Comparison of ENCODE assay signal across 28 cellular contexts in genomic region chr10:131173484-131174210, GRCh38.
"Had no signal": no experiment of that assay in that cellular context is flagged by ENCODE, and none has a peak within 500 bp of the region (broad histone marks: within the 10 kb centered on the region; RNA-seq: fewer than 3 reads in every experiment).

No MANE protein-coding gene starts in this region.

- H3K27me3 Mint-ChIP-seq: activated B cell treated with CpG ODN at 0.5 μM for 24 hours; activated CD8-positive, alpha-beta T cell treated with anti-CD3 and anti-CD28 coated beads for 36 hours; activated naive CD4-positive, alpha-beta T cell treated with anti-CD3 and anti-CD28 coated beads, Interleukin-2, amount 50 U/mL, for 24 hours; naive thymus-derived CD4-positive, alpha-beta T cell; T-cell had no signal

- FAIRE-seq: bronchial epithelial cell, colon had no signal

- H3K4me1 Mint-ChIP-seq: activated B cell treated with CpG ODN at 0.5 μM for 24 hours; activated naive CD4-positive, alpha-beta T cell treated with anti-CD3 and anti-CD28 coated beads, Interleukin-2, amount 50 U/mL, for 24 hours; naive thymus-derived CD4-positive, alpha-beta T cell; neural crest cell; stimulated activated naive B cell treated with anti-CD40 and anti-IgM and Interleukin-4, amounts not matched to agents 10 μg/mL and 1 μg/mL and 100 μg/mL, for 72 hours; T-cell had no signal

- H3K36me3 Mint-ChIP-seq: activated naive CD4-positive, alpha-beta T cell treated with anti-CD3 and anti-CD28 coated beads, Interleukin-2, amount 50 U/mL, for 24 hours; naive thymus-derived CD4-positive, alpha-beta T cell; stimulated activated naive B cell treated with anti-CD40 and anti-IgM and Interleukin-4, amounts not matched to agents 10 μg/mL and 1 μg/mL and 100 μg/mL, for 72 hours; T-cell had no signal

- H3K4me1 ChIP-seq: gastroesophageal sphincter, prostate gland, transverse colon had no signal

- H3K27ac Mint-ChIP-seq: activated B cell treated with CpG ODN at 0.5 μM for 24 hours; activated CD8-positive, alpha-beta T cell treated with anti-CD3 and anti-CD28 coated beads for 36 hours; activated naive CD4-positive, alpha-beta T cell treated with anti-CD3 and anti-CD28 coated beads, Interleukin-2, amount 50 U/mL, for 24 hours; naive thymus-derived CD4-positive, alpha-beta T cell; stimulated activated naive B cell treated with anti-CD40 and anti-IgM and Interleukin-4, amounts not matched to agents 10 μg/mL and 1 μg/mL and 100 μg/mL, for 72 hours; T-cell had no signal

- H3K9me3 Mint-ChIP-seq: activated B cell treated with CpG ODN at 0.5 μM for 24 hours; activated CD8-positive, alpha-beta T cell treated with anti-CD3 and anti-CD28 coated beads for 36 hours; activated naive CD4-positive, alpha-beta T cell treated with anti-CD3 and anti-CD28 coated beads, Interleukin-2, amount 50 U/mL, for 24 hours; neural crest cell; T-cell had no signal

- H3K4me3 Mint-ChIP-seq: activated B cell treated with CpG ODN at 0.5 μM for 24 hours; activated CD8-positive, alpha-beta T cell treated with anti-CD3 and anti-CD28 coated beads for 36 hours; activated naive CD4-positive, alpha-beta T cell treated with anti-CD3 and anti-CD28 coated beads, Interleukin-2, amount 50 U/mL, for 24 hours; naive thymus-derived CD4-positive, alpha-beta T cell; neural crest cell; stimulated activated naive B cell treated with anti-CD40 and anti-IgM and Interleukin-4, amounts not matched to agents 10 μg/mL and 1 μg/mL and 100 μg/mL, for 72 hours; T-cell had no signal

- H2AFZ ChIP-seq: hepatocyte had no signal

- H3K4me2 ChIP-seq: hepatocyte, smooth muscle cell had no signal

- H3K36me3 ChIP-seq: gastroesophageal sphincter, prostate gland, suprapubic skin, transverse colon, vagina had no signal

- ATAC-seq: activated CD8-positive, alpha-beta T cell treated with anti-CD3 and anti-CD28 coated beads for 36 hours; gastroesophageal sphincter; left colon; naive thymus-derived CD4-positive, alpha-beta T cell; stimulated activated naive B cell treated with anti-CD40 and anti-IgM and Interleukin-4, amounts not matched to agents 10 μg/mL and 1 μg/mL and 100 μg/mL, for 72 hours; T-cell had no signal

- H3K27me3 ChIP-seq: hepatocyte, transverse colon, vagina had no signal

- H3K27ac ChIP-seq: gastroesophageal sphincter, hepatocyte, prostate gland, suprapubic skin, transverse colon, vagina had no signal

- DNase-seq: activated B cell treated with CpG ODN at 0.5 μM for 24 hours; activated CD4-positive, alpha-beta T cell treated with anti-CD3 and anti-CD28 coated beads, Interleukin-2, amount 50 U/mL, for 1 hour; activated CD8-positive, alpha-beta T cell treated with anti-CD3 and anti-CD28 coated beads for 36 hours; activated gamma-delta T cell treated with Interleukin-2 at 50 U/mL for 16 hours; activated T-cell treated with anti-CD3 and anti-CD28 coated beads, Interleukin-2, amount 50 U/mL, for 1 hour; anterior cingulate cortex; effector memory CD4-positive, alpha-beta T cell; erythroblast; islet precursor cell; left colon; mammary epithelial cell; midbrain; naive thymus-derived CD4-positive, alpha-beta T cell; stimulated activated CD4-positive, alpha-beta T cell treated with anti-CD3 and anti-CD28 coated beads, Interleukin-1b, Interleukin-23, amount 100 ng/mL, for 48 hours; stimulated activated CD4-positive, alpha-beta T cell treated with anti-CD3 and anti-CD28 coated beads, Interleukin-4, amount 100 ng/mL, for 4 hours; stimulated activated naive B cell treated with anti-CD40 and anti-IgM and Interleukin-4, amounts not matched to agents 10 μg/mL and 1 μg/mL and 100 μg/mL, for 72 hours; T-cell; transverse colon had no signal

- H3K79me2 ChIP-seq: hepatocyte had no signal

- H3K9me3 ChIP-seq: gastroesophageal sphincter, prostate gland, suprapubic skin, transverse colon, vagina had no signal

- H3K4me3 ChIP-seq: gastroesophageal sphincter, hepatocyte, prostate gland, smooth muscle cell, suprapubic skin, transverse colon, vagina had no signal
